10 cellular contexts compared by ENCODE assay signal in genomic region chr5:136016945-136017530, GRCh38. TPM values are rescaled to one million over a fixed set of nuclear protein-coding genes. Genes with fewer than 3 reads are reported as not detected.
DNase-seq lines count a peak whose midpoint lies in the region; ATAC-seq, FAIRE-seq and TF ChIP-seq lines count a peak whose summit lies in the region.
"Had no signal": no experiment of that assay in that cellular context is flagged by ENCODE, and none has a peak within 500 bp of the region (broad histone marks: within the 10 kb centered on the region; RNA-seq: fewer than 3 reads in every experiment).

No MANE protein-coding gene starts in this region.

- H3K4me1 ChIP-seq in astrocyte (ENCODE audit: insufficient read depth, low read length) (peaks cover 71% of the 10 kb centered on the region), lung (ENCODE audit: control insufficient read depth in 2 of 2, insufficient read depth in 2 of 2, low read length in 2 of 2) (peaks cover 4 to 12% of the 10 kb centered on the region in 2 donors), pancreas (peaks cover 0 to 18% (median 0%) of the 10 kb centered on the region in 3 donors)

- H3K27me3 ChIP-seq in astrocyte (ENCODE audit: insufficient read depth, low read length) (no peaks in the 10 kb centered on the region), lung (ENCODE audit: control insufficient read depth, insufficient read depth) (no peaks in the 10 kb centered on the region), pancreas (no peaks in the 10 kb centered on the region)

- H3K4me1 Mint-ChIP-seq in astrocyte (ENCODE audit: low read depth, unreplicated experiment): peaks cover 81% of the 10 kb centered on the region

- DNase-seq in C1 segment of cervical spinal cord (lab: John Stamatoyannopoulos, UW): peak in 8 of 14 donors; percentile 11 to 74 (median 28)
- peak; percentile 100 for DNase-seq in LHCN-M2 (ENCODE audit: low read depth)
- peak; percentile 98 for DNase-seq in astrocyte (ENCODE audit: low read depth)
- DNase-seq in lung (ENCODE audit: low spot score): no peak
- DNase-seq in pancreas: no peak
- DNase-seq in SHP77 treated with DMSO at 0.1 percent for 48 hours (lab: John Stamatoyannopoulos, UW): no peak
- DNase-seq in 8988T: no peak
- DNase-seq: NCI-H187 treated with DMSO at 0.1 percent for 48 hours had no signal

- ATAC-seq in lung (ENCODE audit: insufficient read depth, low FRiP score) (peak; percentile 16), pancreas (no peak), HG03342 (IDR thresholded peaks at IDR 0.05; ENCODE audit: unreplicated experiment) (no peak)
- ATAC-seq: psoas muscle had no signal

- FAIRE-seq in astrocyte (lab: Jason Lieb, UNC) (peak; percentile 98), pancreas (lab: Jason Lieb, UNC) (no peak)

- H3K4me3 ChIP-seq in astrocyte (ENCODE audit: insufficient read depth, low read depth, low read length) (no peak overlapping the region), lung (no peak overlapping the region), pancreas (no peak overlapping the region)
- H3K4me3 ChIP-seq: psoas muscle had no signal

- H3K36me3 ChIP-seq in astrocyte (ENCODE audit: insufficient read depth, low read length): no peaks in the 10 kb centered on the region
- H3K36me3 ChIP-seq in lung (ENCODE audit: control insufficient read depth in 2 of 2, insufficient read depth in 2 of 2, low read length in 2 of 2): no peaks in the 10 kb centered on the region
- no peaks in the 10 kb centered on the region for H3K36me3 ChIP-seq in pancreas

- H3K9me3 Mint-ChIP-seq in astrocyte (ENCODE audit: unreplicated experiment): peaks cover 11% of the 10 kb centered on the region

- peak overlapping the region; percentile 17 for H3K4me3 Mint-ChIP-seq in astrocyte (ENCODE audit: unreplicated experiment)

- no peaks in the 10 kb centered on the region for H3K27me3 Mint-ChIP-seq in astrocyte (ENCODE audit: low read depth, unreplicated experiment)

- intact Hi-C loops in pancreas (cut with DNase I): no loop called here

- peaks cover 1% of the 10 kb centered on the region for H3K36me3 Mint-ChIP-seq in astrocyte (ENCODE audit: low read depth, unreplicated experiment)

- H3K27ac Mint-ChIP-seq in astrocyte (ENCODE audit: unreplicated experiment): peak overlapping the region; percentile 97

- H3K9ac ChIP-seq in astrocyte (ENCODE audit: low read length): peak overlapping the region; percentile 88

- H3K4me2 ChIP-seq in astrocyte (ENCODE audit: low read length): peak overlapping the region; percentile 24

- H3K27ac ChIP-seq in astrocyte (ENCODE audit: low read depth, low read length): peak overlapping the region; percentile 99
- no peak overlapping the region for H3K27ac ChIP-seq in lung (ENCODE audit: low read depth in 1 of 2, low read length in 1 of 2)
- no peak overlapping the region for H3K27ac ChIP-seq in pancreas
- H3K27ac ChIP-seq: psoas muscle had no signal

- 46 to 56% methylated on average over 2 of the region's 2 CpGs for WGBS in lung, 2 donors
- 64 to 71% methylated on average over 2 of the region's 2 CpGs for WGBS in pancreas, 2 donors

- H3K79me2 ChIP-seq in astrocyte (ENCODE audit: insufficient read depth, low read length): no peaks in the 10 kb centered on the region

- H4K20me1 ChIP-seq in astrocyte (ENCODE audit: insufficient read depth, low read length): no peaks in the 10 kb centered on the region

- H3K9me3 ChIP-seq in astrocyte (ENCODE audit: insufficient read depth, low read depth, low read length) (no peaks in the 10 kb centered on the region), lung (ENCODE audit: control insufficient read depth in 2 of 2, insufficient read depth in 1 of 2, low read length in 1 of 2) (no peaks in the 10 kb centered on the region), pancreas (no peaks in the 10 kb centered on the region)
- H3K9me3 ChIP-seq: psoas muscle had no signal

- no peak overlapping the region for H2AFZ ChIP-seq in astrocyte (ENCODE audit: low read depth, low read length)

- TF ChIP-seq CTCF in astrocyte (IDR thresholded peaks at IDR 0.05; ENCODE audit: insufficient read depth, low read depth, low read length) (no peak), lung (IDR thresholded peaks at IDR 0.05; ENCODE audit: control extremely low read depth, extremely low read depth) (no peak), pancreas (IDR thresholded peaks at IDR 0.05) (no peak)

RNA-seq across cellular contexts. Expression of gene TGFBI, which starts 11.8 kb away (rescaled TPM):
- total RNA-seq in LHCN-M2 (2014; rRNA removed): 2,144 and 3,512 TPM in 2 replicates
- polyA plus RNA-seq in LHCN-M2 (2012): 1,513 TPM
- 1,145 and 1,862 TPM in 2 replicates for total RNA-seq in astrocyte
- total RNA-seq in lung: 100 to 1,000 TPM in 1 of 2 donors, 10 to 100 TPM in 1; 96.4 to 146 TPM
- polyA plus RNA-seq in lung: 100 to 1,000 TPM; 100 to 122 TPM
- total RNA-seq in pancreas: 10 to 100 TPM in 3 of 6 donors, 1 to 10 TPM in 3; 3.7 to 50.1 (median 12.2) TPM
- polyA plus RNA-seq in pancreas: 10 to 100 TPM; 14.2 to 17.6 TPM

Comparison
In these comparisons a context has a peak if more than half of its experiments do, and no peak if none do; other contexts are left out.
1. DNase-seq: peak in C1 segment of cervical spinal cord (8 of 14), LHCN-M2 (single experiment) and astrocyte (single experiment); none in lung (single experiment), pancreas (0 of 6), SHP77 treated with DMSO at 0.1 percent for 48 hours (single experiment) and 8988T (single experiment).